Comparison of ENCODE assay signal across 27 cellular contexts in the genomic region with DNA sequence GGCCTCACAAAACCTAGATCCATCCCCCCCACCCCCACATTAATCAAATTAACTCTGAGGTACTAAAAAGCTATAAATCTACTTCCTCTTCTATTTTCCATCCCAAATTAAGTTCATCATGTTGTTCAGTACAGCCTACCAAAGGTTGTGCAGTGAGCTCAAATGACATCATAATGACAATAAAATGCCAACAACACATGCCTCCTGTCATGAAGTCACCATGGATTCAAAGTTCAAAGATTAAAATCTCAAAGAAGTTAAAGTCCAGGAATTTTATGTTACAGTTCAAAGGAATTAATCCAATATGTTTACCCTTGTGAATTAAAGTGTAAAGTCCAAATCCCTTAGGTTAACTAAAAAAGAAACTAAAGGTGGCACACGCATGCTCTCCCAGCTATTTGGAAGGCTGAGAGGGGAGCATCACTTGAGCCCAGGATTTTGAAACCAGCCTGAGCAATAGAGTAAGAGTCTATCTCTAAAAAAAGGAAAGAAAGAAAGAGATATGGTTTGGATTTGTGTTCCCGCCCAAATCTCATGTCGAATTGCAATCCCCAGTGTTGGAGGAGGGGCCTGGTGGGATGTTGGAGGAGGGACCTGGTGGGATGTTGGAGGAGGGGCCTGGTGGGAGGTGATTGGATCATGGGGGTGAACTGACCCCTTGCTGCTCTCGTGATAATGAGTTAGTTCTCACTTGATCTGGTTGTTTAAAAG. TPM values are rescaled to one million over a fixed set of nuclear protein-coding genes. Genes with fewer than 3 reads are reported as not detected.
DNase-seq lines count a peak whose midpoint lies in the region; FAIRE-seq and TF ChIP-seq lines count a peak whose summit lies in the region.
"Had no signal": no experiment of that assay in that cellular context is flagged by ENCODE, and none has a peak within 500 bp of the region (broad histone marks: within the 10 kb centered on the region; RNA-seq: fewer than 3 reads in every experiment).

No MANE protein-coding gene starts in this region.

- H2AK5ac ChIP-seq in H1 (ENCODE audit: low read depth, low read length) (no peak overlapping the region), mesendoderm (ENCODE audit: low read length) (no peak overlapping the region)

- H3K9me3 ChIP-seq in H1 (ENCODE audit: insufficient read depth in 2 of 2, low read depth in 1 of 2, low read length in 1 of 2): 0 out of 4 replicates have a peak, but pooled peaks cover 0 to 2% of the 10 kb centered on the region in 2 experiments
- H3K9me3 ChIP-seq: left lung, sigmoid colon, transverse colon had no signal

- no peaks in the 10 kb centered on the region for H4K20me1 ChIP-seq in H1 (replicated peaks in 1 of 2; ENCODE audit: control insufficient read depth in 1 of 2, insufficient read depth in 2 of 2, low read length in 2 of 2)

- FAIRE-seq in GM12892 (lab: Jason Lieb, UNC) (peak; percentile 21), H1 (lab: Jason Lieb, UNC) (no peak)
- FAIRE-seq: frontal cortex, TTC549 had no signal

- CTCF ChIA-PET in H1 (lab: Charles Lee; ENCODE audit: partially characterized antibody): no interaction called here

- H3K79me2 ChIP-seq in H1 (ENCODE audit: control insufficient read depth in 1 of 2, insufficient read depth in 2 of 2, low read length in 2 of 2) (no peaks in the 10 kb centered on the region), mesendoderm (ENCODE audit: control insufficient read depth, insufficient read depth, low read length) (no peaks in the 10 kb centered on the region)

- no peak overlapping the region for H2BK5ac ChIP-seq in H1 (ENCODE audit: low read depth, low read length)
- H2BK5ac ChIP-seq in mesendoderm (ENCODE audit: low read length): no peak overlapping the region

- DNase-seq in GM12892 (ENCODE audit: insufficient read length): no peak
- DNase-seq in LoVo (ENCODE audit: low spot score): peak; percentile 32
- no peak for DNase-seq in H1 (ENCODE audit: low read depth in 1 of 2, low spot score in 2 of 2)
- DNase-seq in mesendoderm: peak; percentile 87
- no peak for DNase-seq in NCI-H446 treated with DMSO at 0.1 percent for 48 hours (lab: John Stamatoyannopoulos, UW)
- no peak for DNase-seq in epidermal melanocyte (ENCODE audit: insufficient read length, low spot score)
- no peak for DNase-seq in middle frontal gyrus (ENCODE audit: extremely low spot score, low spot score)
- DNase-seq in T-helper 9 cell: no peak
- DNase-seq: activated CD4-positive, alpha-beta T cell treated with anti-CD3 and anti-CD28 coated beads, Interleukin-2, amount 50 U/mL, for 4 hours; activated CD8-positive, alpha-beta memory T cell treated with anti-CD3 and anti-CD28 coated beads, Interleukin-2, amount 10 ng/mL, durations not matched to agents 7 days and 5 days; activated gamma-delta T cell treated with Interleukin-2 at 50 U/mL for 16 hours; activated T-cell treated with anti-CD3 and anti-CD28 coated beads, Interleukin-2, amount 50 U/mL, for 4 hours; AML-193; Calu3; CD4-positive, CD25-positive, alpha-beta regulatory T cell; central memory CD4-positive, alpha-beta T cell; HCEC 1CT; left lung; mesenchymal stem cell; NCI-H1048; NCI-H1694 treated with DMSO at 0.1 percent for 48 hours; NCI-H446; sigmoid colon; stimulated activated CD4-positive, alpha-beta T cell treated with anti-CD3 and anti-CD28 coated beads, Interleukin-4, amount 100 ng/mL, for 1 hour; transverse colon had no signal

- no peak overlapping the region for H4K8ac ChIP-seq in H1 (ENCODE audit: extremely low read depth, insufficient read depth, low read length)
- H4K8ac ChIP-seq in mesendoderm (ENCODE audit: low read depth, low read length): no peak overlapping the region

- H3K4me3 ChIP-seq in H1 (ENCODE audit: extremely low read depth in 1 of 4, insufficient read depth in 2 of 4, low read depth in 3 of 4, low read length in 4 of 4) (no peak overlapping the region), mesendoderm (ENCODE audit: low read length) (no peak overlapping the region)
- H3K4me3 ChIP-seq: left lung, sigmoid colon, transverse colon had no signal

- H2BK120ac ChIP-seq in H1 (replicated peaks; ENCODE audit: low read depth, low read length) (no peak overlapping the region), mesendoderm (ENCODE audit: low read depth, low read length) (no peak overlapping the region)

- no peak for TF ChIP-seq EP300 in H1 (IDR thresholded peaks at IDR 0.05; ENCODE audit: borderline replicate concordance in 1 of 2, low read depth in 2 of 2, low read length in 2 of 2)

- no peak overlapping the region for H3K23ac ChIP-seq in H1 (ENCODE audit: insufficient read length)
- H3K23ac ChIP-seq in mesendoderm (ENCODE audit: low read length): no peak overlapping the region

- no peak for TF ChIP-seq RAD21 in H1 (IDR thresholded peaks at IDR 0.05 in 1 of 2, conservative IDR thresholded peaks at IDR 0.05 in 1 of 2; ENCODE audit: low read depth in 2 of 2, low read length in 2 of 2)

- no peak overlapping the region for H2BK12ac ChIP-seq in H1 (ENCODE audit: low read depth, low read length)

- H4K91ac ChIP-seq in H1 (replicated peaks; ENCODE audit: insufficient read length, low read length): no peak overlapping the region

- H3K14ac ChIP-seq in H1 (ENCODE audit: insufficient read length): no peak overlapping the region

- H3K27ac ChIP-seq in H1 (ENCODE audit: low read depth, low read length) (no peak overlapping the region), mesendoderm (ENCODE audit: low read depth, low read length) (no peak overlapping the region)
- H3K27ac ChIP-seq: left lung, sigmoid colon, transverse colon had no signal

- H3K27me3 ChIP-seq in H1 (replicated peaks in 1 of 4; ENCODE audit: control insufficient read depth in 3 of 4, extremely low read depth in 1 of 4, insufficient read depth in 3 of 4, low read length in 3 of 4): peaks cover 0 to under 1% (median 0%) of the 10 kb centered on the region in 4 experiments; a peak in 1 of 7 replicates
- no peaks in the 10 kb centered on the region for H3K27me3 ChIP-seq in mesendoderm (ENCODE audit: insufficient read depth, low read length, poor library complexity)
- H3K27me3 ChIP-seq: left lung, sigmoid colon, transverse colon had no signal

- H3K9ac ChIP-seq in H1 (replicated peaks in 1 of 4; ENCODE audit: extremely low read depth in 1 of 4, low read depth in 3 of 4, low read length in 3 of 4): no peak overlapping the region
- no peak overlapping the region for H3K9ac ChIP-seq in mesendoderm (ENCODE audit: low read length)

- H3K36me3 ChIP-seq in H1 (ENCODE audit: control insufficient read depth in 2 of 4, insufficient read depth in 4 of 4, low read length in 3 of 4) (no peaks in the 10 kb centered on the region), mesendoderm (ENCODE audit: control insufficient read depth, insufficient read depth, low read length) (no peaks in the 10 kb centered on the region)
- H3K36me3 ChIP-seq: left lung, sigmoid colon, transverse colon had no signal

- H3K18ac ChIP-seq in H1 (ENCODE audit: extremely low read depth, low read length) (0 out of 2 replicates have a peak overlapping the region, but pooled peaks have one; percentile 40), mesendoderm (ENCODE audit: low read length) (no peak overlapping the region)

- POLR2A ChIA-PET in H1 (lab: Charles Lee; ENCODE audit: partially characterized antibody): no interaction called here

- H3K23me2 ChIP-seq in H1 (ENCODE audit: low read depth, low read length): no peaks in the 10 kb centered on the region

- no peak overlapping the region for H4K5ac ChIP-seq in H1 (ENCODE audit: insufficient read length, low read depth, low read length)
- no peak overlapping the region for H4K5ac ChIP-seq in mesendoderm (ENCODE audit: low read length)

- H3K4me2 ChIP-seq in H1 (ENCODE audit: insufficient read depth in 1 of 2, low read depth in 2 of 2, low read length in 2 of 2) (no peak overlapping the region; a peak in 1 of 4 replicates), mesendoderm (ENCODE audit: low read length) (no peak overlapping the region)

- TF ChIP-seq POLR2A in GM12892 (IDR thresholded peaks at IDR 0.05; ENCODE audit: low read depth, low read length) (no peak), H1 (IDR thresholded peaks at IDR 0.05; ENCODE audit: control extremely low read depth in 1 of 2, low read depth in 2 of 2, low read length in 2 of 2) (no peak)

- TF ChIP-seq CTCF in H1 (IDR thresholded peaks at IDR 0.05; ENCODE audit: control extremely low read depth in 1 of 3, insufficient read depth in 1 of 3, low read depth in 1 of 3, low read length in 3 of 3): no peak

- no peaks in the 10 kb centered on the region for H3K79me1 ChIP-seq in H1 (ENCODE audit: low read depth, low read length)
- H3K79me1 ChIP-seq in mesendoderm (ENCODE audit: low read length): no peaks in the 10 kb centered on the region

- H2BK15ac ChIP-seq in H1 (ENCODE audit: low read length): no peak overlapping the region; the same call in 1 of the 2 replicates
- no peak overlapping the region for H2BK15ac ChIP-seq in mesendoderm (replicated peaks; ENCODE audit: low read depth)

- H3K56ac ChIP-seq in H1 (replicated peaks; ENCODE audit: insufficient read length, low read depth, low read length) (no peak overlapping the region), mesendoderm (ENCODE audit: low read length) (no peak overlapping the region)

- H2BK20ac ChIP-seq in H1 (ENCODE audit: low read length): no peak overlapping the region

- H2AFZ ChIP-seq in H1 (ENCODE audit: low read length): no peak overlapping the region; the same call in 1 of the 2 replicates

- H3K4ac ChIP-seq in H1 (replicated peaks; ENCODE audit: insufficient read length, low read depth, low read length) (no peak overlapping the region), mesendoderm (ENCODE audit: low read depth, low read length) (no peak overlapping the region)

- 51% methylated on average over 4 of the region's 4 CpGs; no CpG with 5 or more reads in 1 of the 2 experiments for WGBS in H1 (ENCODE audit: extremely low coverage in 1 of 2, insufficient coverage in 1 of 2, insufficient read length in 1 of 2, insufficient replicate concordance in 2 of 2, low coverage in 1 of 2, low lambda C conversion rate in 2 of 2, missing lambda C conversion rate in 1 of 2), 2 experiments
- WGBS in mesendoderm (ENCODE audit: extremely low coverage, insufficient coverage, low lambda C conversion rate): no CpG with 5 or more reads among the region's 4 CpGs

- peaks cover 0 to 10% (median 2%) of the 10 kb centered on the region in 4 experiments; a peak in 3 of 7 replicates for H3K4me1 ChIP-seq in H1 (replicated peaks in 1 of 4; ENCODE audit: control insufficient read depth in 3 of 4, insufficient read depth in 4 of 4, low read length in 3 of 4)
- peaks cover 8% of the 10 kb centered on the region for H3K4me1 ChIP-seq in mesendoderm (ENCODE audit: control insufficient read depth, low read depth, low read length)
- H3K4me1 ChIP-seq: left lung, sigmoid colon had no signal

RNA-seq across cellular contexts. Expression of gene SIRT5, which starts 25.7 kb away (rescaled TPM):
- polyA plus RNA-seq in GM12892 (2012; ENCODE audit: missing spikeins): 9.9 TPM
- total RNA-seq in H1 (2021; fragmentation: NEBNext Ultra II Directional; extraction: Animal tissue kit (Norgen Biotek cat#: 25700)): 13.0 and 14.7 TPM in 2 replicates
- 7.4 and 8.0 TPM in 2 replicates for polyA plus RNA-seq in H1 (2011; rRNA removed)
- 11.8 TPM for polyA plus RNA-seq in H1 (2011; cell fraction: cytosol; rRNA removed)
- polyA plus RNA-seq in H1 (2011; cell fraction: nucleus; rRNA removed): 13.3 TPM
- 8.4 to 11.7 TPM (median 9.4 TPM) in 4 replicates for polyA plus RNA-seq in H1 (2012, experiment 1 of 2)
- 3.6 TPM for polyA plus RNA-seq in H1 (2012, experiment 2 of 2)
- polyA plus RNA-seq in H1 (2013, experiment 1 of 2): 11.2 TPM
- polyA plus RNA-seq in H1 (2013, experiment 2 of 2): 10.3 TPM
- 6.7 and 8.9 TPM in 2 replicates for polyA minus RNA-seq in H1 (2011; rRNA and poly(A)+ RNA removed)
- polyA minus RNA-seq in H1 (2011; cell fraction: cytosol; rRNA and poly(A)+ RNA removed): 7.4 TPM
- polyA minus RNA-seq in H1 (2011; cell fraction: nucleus; rRNA and poly(A)+ RNA removed): 9.8 TPM
- 8.1 TPM for polyA plus RNA-seq in mesendoderm (2013, experiment 1 of 2)
- polyA plus RNA-seq in mesendoderm (2013, experiment 2 of 2): 8.2 TPM

Comparison
In these comparisons a context has a peak if more than half of its experiments do, and no peak if none do; other contexts are left out.
1. DNase-seq: peak in LoVo (single experiment) and mesendoderm (single experiment); none in GM12892 (single experiment), H1 (0 of 2), NCI-H446 treated with DMSO at 0.1 percent for 48 hours (single experiment), epidermal melanocyte (single experiment), middle frontal gyrus (single experiment) and T-helper 9 cell (single experiment).